24 cellular contexts compared by ENCODE assay signal in genomic region chr1:207223162-207223561, GRCh38.
A peak's percentile ranks its signal among the peaks of the same experiment; 100 is the strongest.
DNase-seq lines count a peak whose midpoint lies in the region; ATAC-seq and TF ChIP-seq lines count a peak whose summit lies in the region.
"Had no signal": no experiment of that assay in that cellular context is flagged by ENCODE, and none has a peak within 500 bp of the region (broad histone marks: within the 10 kb centered on the region; RNA-seq: fewer than 3 reads in every experiment).

No MANE protein-coding gene starts in this region.

- H3K27ac Mint-ChIP-seq in stimulated activated naive CD8-positive, alpha-beta T cell treated with anti-CD3 and anti-CD28 coated beads, Interleukin-15, Interleukin-2, amounts not matched to agents 100 ng/mL and 50 ng/mL, for 24 hours, result peak overlapping the region; percentile 38
- no peak overlapping the region for H3K27ac Mint-ChIP-seq in stimulated activated naive CD8-positive, alpha-beta T cell treated with anti-CD3 and anti-CD28 coated beads, Interleukin-15, amount 100 ng/mL, for 72 hours

- no peaks in the 10 kb centered on the region for H3K9me3 ChIP-seq in RWPE2 (ENCODE audit: severe bottlenecking)
- H3K9me3 ChIP-seq: Caco-2 had no signal

- ATAC-seq in stimulated activated naive CD8-positive, alpha-beta T cell treated with anti-CD3 and anti-CD28 coated beads, Interleukin-15, amount 100 ng/mL, for 72 hours, result no peak
- no peak for ATAC-seq in RWPE2 (ENCODE audit: low read depth)
- ATAC-seq: GM12878, HCT116, HepG2 had no signal

- H3K4me3 Mint-ChIP-seq in stimulated activated naive CD8-positive, alpha-beta T cell treated with anti-CD3 and anti-CD28 coated beads, Interleukin-15, Interleukin-2, amounts not matched to agents 100 ng/mL and 50 ng/mL, for 24 hours, result no peak overlapping the region
- no peak overlapping the region for H3K4me3 Mint-ChIP-seq in stimulated activated naive CD8-positive, alpha-beta T cell treated with anti-CD3 and anti-CD28 coated beads, Interleukin-15, amount 100 ng/mL, for 72 hours

- no peaks in the 10 kb centered on the region for H3K27me3 Mint-ChIP-seq in stimulated activated naive CD8-positive, alpha-beta T cell treated with anti-CD3 and anti-CD28 coated beads, Interleukin-15, Interleukin-2, amounts not matched to agents 100 ng/mL and 50 ng/mL, for 24 hours
- H3K27me3 Mint-ChIP-seq in stimulated activated naive CD8-positive, alpha-beta T cell treated with anti-CD3 and anti-CD28 coated beads, Interleukin-15, amount 100 ng/mL, for 72 hours, result no peaks in the 10 kb centered on the region

- H3K4me1 Mint-ChIP-seq in stimulated activated naive CD8-positive, alpha-beta T cell treated with anti-CD3 and anti-CD28 coated beads, Interleukin-15, Interleukin-2, amounts not matched to agents 100 ng/mL and 50 ng/mL, for 24 hours (ENCODE audit: low read depth), result peaks cover 15% of the 10 kb centered on the region
- H3K4me1 Mint-ChIP-seq in stimulated activated naive CD8-positive, alpha-beta T cell treated with anti-CD3 and anti-CD28 coated beads, Interleukin-15, amount 100 ng/mL, for 72 hours, result peaks cover 10% of the 10 kb centered on the region

- H3K27me3 ChIP-seq in RWPE2 (ENCODE audit: insufficient read depth, poor library complexity, severe bottlenecking), result no peaks in the 10 kb centered on the region

- DNase-seq in stimulated activated naive CD8-positive, alpha-beta T cell treated with anti-CD3 and anti-CD28 coated beads, Interleukin-15, amount 100 ng/mL, for 72 hours, result no peak
- DNase-seq in RWPE2 (ENCODE audit: low spot score) (no peak), iris pigment epithelial cell (ENCODE audit: low read depth) (peak; percentile 21), NCI-H1417 treated with DMSO at 0.1 percent for 48 hours (lab: John Stamatoyannopoulos, UW) (no peak), LoVo (ENCODE audit: low spot score) (no peak), germinal center (ENCODE audit: low spot score) (no peak)
- no peak for DNase-seq in activated CD4-positive, alpha-beta T cell treated with anti-CD3 and anti-CD28 coated beads for 1 hour
- DNase-seq: Caco-2, DMS153, EL, GOT3, KG1, NCI-H1417, NCI-H187 treated with DMSO at 0.1 percent for 48 hours, NCI-H345, NCI-H524 treated with DMSO at 0.1 percent for 48 hours, SHP77 had no signal

- H3K36me3 Mint-ChIP-seq in stimulated activated naive CD8-positive, alpha-beta T cell treated with anti-CD3 and anti-CD28 coated beads, Interleukin-15, Interleukin-2, amounts not matched to agents 100 ng/mL and 50 ng/mL, for 24 hours (ENCODE audit: low read depth), result no peaks in the 10 kb centered on the region
- H3K36me3 Mint-ChIP-seq: CD14-positive monocyte had no signal

- H3K27ac ChIP-seq in RWPE2 (ENCODE audit: poor library complexity, severe bottlenecking), result peak overlapping the region; percentile 2
- H3K27ac ChIP-seq: 22Rv1, SK-N-MC had no signal

- no peak overlapping the region for H3K4me3 ChIP-seq in RWPE2 (ENCODE audit: severe bottlenecking)
- H3K4me3 ChIP-seq: GM12878, SK-N-MC had no signal

- no peaks in the 10 kb centered on the region for H3K36me3 ChIP-seq in RWPE2 (ENCODE audit: low read depth)

- H3K4me1 ChIP-seq in RWPE2 (ENCODE audit: insufficient read depth, poor library complexity, severe bottlenecking), result peaks cover 43% of the 10 kb centered on the region

- peaks cover 4% of the 10 kb centered on the region for H3K9me3 Mint-ChIP-seq in stimulated activated naive CD8-positive, alpha-beta T cell treated with anti-CD3 and anti-CD28 coated beads, Interleukin-15, Interleukin-2, amounts not matched to agents 100 ng/mL and 50 ng/mL, for 24 hours
- no peaks in the 10 kb centered on the region for H3K9me3 Mint-ChIP-seq in stimulated activated naive CD8-positive, alpha-beta T cell treated with anti-CD3 and anti-CD28 coated beads, Interleukin-15, amount 100 ng/mL, for 72 hours

- TF ChIP-seq CTCF in RWPE2 (IDR thresholded peaks at IDR 0.05; ENCODE audit: poor library complexity, severe bottlenecking), result no peak
